ENCODE assay signal across 8 cellular contexts in the genomic region with DNA sequence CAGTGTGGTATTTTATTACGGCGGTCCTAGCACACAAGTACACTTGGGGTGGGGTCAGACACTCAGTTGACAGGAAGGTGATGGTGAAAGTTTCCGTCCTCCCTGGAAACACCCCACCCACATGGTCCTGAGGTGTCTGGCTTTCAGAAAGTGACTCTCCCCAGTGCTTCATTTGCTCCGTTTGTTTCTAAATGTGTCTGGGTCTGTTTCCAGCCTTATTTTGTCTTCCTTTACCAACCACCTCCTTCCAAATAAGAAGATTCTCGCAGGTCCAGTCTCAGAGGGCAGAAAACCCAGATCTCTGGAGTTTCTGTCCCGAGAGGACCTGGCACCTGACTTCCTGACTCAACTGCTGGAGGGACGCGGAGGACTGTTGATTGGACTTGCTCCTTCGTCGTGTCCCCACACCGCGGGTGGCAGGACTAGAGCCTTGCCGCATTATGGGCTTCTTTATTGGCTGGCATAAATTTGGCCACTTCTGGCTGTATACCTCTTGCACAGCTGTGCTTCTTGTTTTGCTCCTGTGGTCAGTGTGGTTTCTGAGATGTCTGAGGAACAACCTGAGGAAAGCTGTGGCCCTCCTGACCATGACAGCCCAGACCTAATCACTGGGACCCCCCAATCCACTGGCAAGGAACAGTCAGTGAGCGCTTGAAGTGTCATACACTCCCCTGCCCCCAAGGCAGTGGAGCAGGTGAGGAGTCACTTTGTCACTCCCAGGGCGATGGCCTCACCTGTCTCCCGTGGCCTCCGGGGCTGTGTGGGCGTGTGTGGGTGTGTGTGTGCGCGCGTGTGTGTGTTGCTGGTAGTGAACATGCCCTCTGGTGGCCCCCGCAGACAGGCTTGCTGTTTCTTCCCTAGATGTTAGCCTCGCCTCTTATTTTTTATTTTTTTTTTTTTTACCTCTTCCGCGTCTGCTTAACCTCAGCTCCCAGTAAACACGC. TPM values are rescaled to one million over a fixed set of nuclear protein-coding genes. Genes with fewer than 3 reads are reported as not detected.
DNase-seq lines count a peak whose midpoint lies in the region; ATAC-seq and TF ChIP-seq lines count a peak whose summit lies in the region.

No MANE protein-coding gene starts in this region.

- ATAC-seq in HG02870 (IDR thresholded peaks at IDR 0.05; ENCODE audit: unreplicated experiment) = peak; percentile 38
- ATAC-seq in left colon = peak; percentile 46
- no peak for ATAC-seq in GM21825 (IDR thresholded peaks at IDR 0.05; ENCODE audit: unreplicated experiment)

- CTCF ChIA-PET in SK-N-SH (lab: Yijun Ruan, JAX) = no interaction called here

- H2AFZ ChIP-seq in SK-N-SH (ENCODE audit: low read depth) = no peak overlapping the region

- no peaks in the 10 kb centered on the region for H3F3A ChIP-seq in SK-N-SH (replicated peaks; ENCODE audit: insufficient read depth)

- no peak overlapping the region for H3K27ac ChIP-seq in SK-N-SH (ENCODE audit: low read depth in 2 of 2, low read length in 1 of 2)

- TF ChIP-seq EP300 in SK-N-SH (IDR thresholded peaks at IDR 0.05; ENCODE audit: borderline replicate concordance in 1 of 2, low read depth in 1 of 2, low read length in 1 of 2) = no peak

- H4K20me1 ChIP-seq in SK-N-SH (ENCODE audit: insufficient read depth) = no peaks in the 10 kb centered on the region

- intact Hi-C loops in left colon (cut with DNase I, micrococcal nuclease) = no loop called here

- H3K4me3 ChIP-seq in GM12864 (ENCODE audit: low read depth, low read length) (peak overlapping the region; percentile 13), SK-N-SH (ENCODE audit: low read depth in 2 of 2, low read length in 1 of 2) (no peak overlapping the region)

- no peaks in the 10 kb centered on the region for H3K79me2 ChIP-seq in SK-N-SH (ENCODE audit: insufficient read depth)

- H3K4me2 ChIP-seq in SK-N-SH = no peak overlapping the region

- no peaks in the 10 kb centered on the region for H3K9me3 ChIP-seq in SK-N-SH

- peak; percentile 52 for TF ChIP-seq CTCF in GM12864 (IDR thresholded peaks at IDR 0.05; ENCODE audit: low read depth, low read length, missing control alignments)
- no peak for TF ChIP-seq CTCF in SK-N-SH (IDR thresholded peaks at IDR 0.05)

- TF ChIP-seq RAD21 in SK-N-SH (IDR thresholded peaks at IDR 0.05; ENCODE audit: low read length) = no peak

- WGBS in SK-N-SH (ENCODE audit: low lambda C conversion rate) = 91% methylated on average over 25 of the region's 26 CpGs

- 0 out of 2 replicates have a peak, but pooled peaks cover 3% of the 10 kb centered on the region for H3K9me2 ChIP-seq in SK-N-SH

- peaks cover 0 to 6% of the 10 kb centered on the region in 2 experiments; a peak in 1 of 4 replicates for H3K4me1 ChIP-seq in SK-N-SH (ENCODE audit: control insufficient read depth in 1 of 2, insufficient read depth in 2 of 2, low read depth in 1 of 2, low read length in 1 of 2)

- no peak overlapping the region for H3K9ac ChIP-seq in SK-N-SH

- H3K36me3 ChIP-seq in SK-N-SH (replicated peaks in 1 of 2; ENCODE audit: control insufficient read depth in 1 of 2, insufficient read depth in 2 of 2, low read length in 1 of 2) = no peaks in the 10 kb centered on the region

- H3K27me3 ChIP-seq in SK-N-SH (ENCODE audit: insufficient read depth) = no peaks in the 10 kb centered on the region

- POLR2A ChIA-PET in SK-N-SH (lab: Yijun Ruan, JAX) = no interaction called here

- DNase-seq in GM12864 (ENCODE audit: low read depth) (peak; percentile 59), left colon (peak; percentile 60 to 65), hippocampal formation (lab: John Stamatoyannopoulos, UW) (no peak), SK-N-SH (no peak), AG20443 (ENCODE audit: low spot score) (no peak)
- DNase-seq in activated CD4-positive, alpha-beta T cell treated with anti-CD3 and anti-CD28 coated beads, Interleukin-2, amount 50 U/mL, for 24 hours (ENCODE audit: low read depth in 1 of 2, low spot score in 1 of 2) = peak; percentile 51 to 73

TF ChIP-seq in SK-N-SH, 30 proteins besides CTCF, POLR2A, EP300 and RAD21:
- TF ChIP-seq, protein P1, sequence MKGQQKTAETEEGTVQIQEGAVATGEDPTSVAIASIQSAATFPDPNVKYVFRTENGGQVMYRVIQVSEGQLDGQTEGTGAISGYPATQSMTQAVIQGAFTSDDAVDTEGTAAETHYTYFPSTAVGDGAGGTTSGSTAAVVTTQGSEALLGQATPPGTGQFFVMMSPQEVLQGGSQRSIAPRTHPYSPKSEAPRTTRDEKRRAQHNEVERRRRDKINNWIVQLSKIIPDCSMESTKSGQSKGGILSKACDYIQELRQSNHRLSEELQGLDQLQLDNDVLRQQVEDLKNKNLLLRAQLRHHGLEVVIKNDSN (IDR thresholded peaks at IDR 0.05; ENCODE audit: borderline replicate concordance, low read depth) = no peak
- TF ChIP-seq, protein P2, sequence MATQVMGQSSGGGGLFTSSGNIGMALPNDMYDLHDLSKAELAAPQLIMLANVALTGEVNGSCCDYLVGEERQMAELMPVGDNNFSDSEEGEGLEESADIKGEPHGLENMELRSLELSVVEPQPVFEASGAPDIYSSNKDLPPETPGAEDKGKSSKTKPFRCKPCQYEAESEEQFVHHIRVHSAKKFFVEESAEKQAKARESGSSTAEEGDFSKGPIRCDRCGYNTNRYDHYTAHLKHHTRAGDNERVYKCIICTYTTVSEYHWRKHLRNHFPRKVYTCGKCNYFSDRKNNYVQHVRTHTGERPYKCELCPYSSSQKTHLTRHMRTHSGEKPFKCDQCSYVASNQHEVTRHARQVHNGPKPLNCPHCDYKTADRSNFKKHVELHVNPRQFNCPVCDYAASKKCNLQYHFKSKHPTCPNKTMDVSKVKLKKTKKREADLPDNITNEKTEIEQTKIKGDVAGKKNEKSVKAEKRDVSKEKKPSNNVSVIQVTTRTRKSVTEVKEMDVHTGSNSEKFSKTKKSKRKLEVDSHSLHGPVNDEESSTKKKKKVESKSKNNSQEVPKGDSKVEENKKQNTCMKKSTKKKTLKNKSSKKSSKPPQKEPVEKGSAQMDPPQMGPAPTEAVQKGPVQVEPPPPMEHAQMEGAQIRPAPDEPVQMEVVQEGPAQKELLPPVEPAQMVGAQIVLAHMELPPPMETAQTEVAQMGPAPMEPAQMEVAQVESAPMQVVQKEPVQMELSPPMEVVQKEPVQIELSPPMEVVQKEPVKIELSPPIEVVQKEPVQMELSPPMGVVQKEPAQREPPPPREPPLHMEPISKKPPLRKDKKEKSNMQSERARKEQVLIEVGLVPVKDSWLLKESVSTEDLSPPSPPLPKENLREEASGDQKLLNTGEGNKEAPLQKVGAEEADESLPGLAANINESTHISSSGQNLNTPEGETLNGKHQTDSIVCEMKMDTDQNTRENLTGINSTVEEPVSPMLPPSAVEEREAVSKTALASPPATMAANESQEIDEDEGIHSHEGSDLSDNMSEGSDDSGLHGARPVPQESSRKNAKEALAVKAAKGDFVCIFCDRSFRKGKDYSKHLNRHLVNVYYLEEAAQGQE (IDR thresholded peaks at IDR 0.05; ENCODE audit: low read depth, low read length) = no peak
- TF ChIP-seq EZH2phosphoT487 (IDR thresholded peaks at IDR 0.05; ENCODE audit: borderline replicate concordance, low read depth) = no peak
- TF ChIP-seq, protein P3, sequence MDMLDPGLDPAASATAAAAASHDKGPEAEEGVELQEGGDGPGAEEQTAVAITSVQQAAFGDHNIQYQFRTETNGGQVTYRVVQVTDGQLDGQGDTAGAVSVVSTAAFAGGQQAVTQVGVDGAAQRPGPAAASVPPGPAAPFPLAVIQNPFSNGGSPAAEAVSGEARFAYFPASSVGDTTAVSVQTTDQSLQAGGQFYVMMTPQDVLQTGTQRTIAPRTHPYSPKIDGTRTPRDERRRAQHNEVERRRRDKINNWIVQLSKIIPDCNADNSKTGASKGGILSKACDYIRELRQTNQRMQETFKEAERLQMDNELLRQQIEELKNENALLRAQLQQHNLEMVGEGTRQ (IDR thresholded peaks at IDR 0.05; ENCODE audit: borderline replicate concordance, low read depth, low read length) = no peak
- TF ChIP-seq MXI1 (IDR thresholded peaks at IDR 0.05; ENCODE audit: low read depth, low read length) = no peak
- TF ChIP-seq FOXM1 (IDR thresholded peaks at IDR 0.05; ENCODE audit: low read depth) = no peak
- no peak for TF ChIP-seq GATA2 (CRISPR knock-in tag; IDR thresholded peaks at IDR 0.05)
- TF ChIP-seq RFX5 (IDR thresholded peaks at IDR 0.05; ENCODE audit: low read length) = no peak
- no peak for TF ChIP-seq NFIC (IDR thresholded peaks at IDR 0.05; ENCODE audit: borderline replicate concordance)
- TF ChIP-seq NRF1 (IDR thresholded peaks at IDR 0.05; ENCODE audit: low read depth, low read length) = no peak
- no peak for TF ChIP-seq FOXJ3 (CRISPR knock-in tag; IDR thresholded peaks at IDR 0.05)
- no peak for TF ChIP-seq SMC3 (IDR thresholded peaks at IDR 0.05; ENCODE audit: low read depth, low read length)
- TF ChIP-seq TCF12 (IDR thresholded peaks at IDR 0.05) = no peak
- TF ChIP-seq SIN3A (IDR thresholded peaks at IDR 0.05; ENCODE audit: borderline replicate concordance, low read depth, low read length) = no peak

RNA-seq across cellular contexts. Expression of a gene that starts 45.6 kb away (rescaled TPM):
- total RNA-seq in left colon = 10 to 100 TPM; 20.5 to 26.7 TPM
- polyA plus RNA-seq in SK-N-SH (2012; rRNA removed) = 25.1 and 29.9 TPM in 2 replicates
- 28.4 and 29.5 TPM in 2 replicates for polyA plus RNA-seq in SK-N-SH (2012; cell fraction: cytosol; rRNA removed)
- 9.1 and 20.1 TPM in 2 replicates for polyA plus RNA-seq in SK-N-SH (2012; cell fraction: nucleus; rRNA removed)

Comparison
In these comparisons a context has a peak if more than half of its experiments do, and no peak if none do; other contexts are left out.
1. DNase-seq: peak in GM12864 (single experiment), activated CD4-positive, alpha-beta T cell treated with anti-CD3 and anti-CD28 coated beads, Interleukin-2, amount 50 U/mL, for 24 hours (2 of 2) and left colon (2 of 2); none in hippocampal formation (0 of 2), SK-N-SH (single experiment) and AG20443 (single experiment).